In genomic region chr3:16326724-16327349, GRCh38 we compare ENCODE assay signal across 21 cellular contexts.
DNase-seq lines count a peak whose midpoint lies in the region; ATAC-seq and TF ChIP-seq lines count a peak whose summit lies in the region.
"Had no signal": no experiment of that assay in that cellular context is flagged by ENCODE, and none has a peak within 500 bp of the region (broad histone marks: within the 10 kb centered on the region; RNA-seq: fewer than 3 reads in every experiment).

No MANE protein-coding gene starts in this region.

- TF ChIP-seq EP300 in esophagus muscularis mucosa (IDR thresholded peaks at IDR 0.05) = no peak

- no peaks in the 10 kb centered on the region for H3K4me1 ChIP-seq in cardiac muscle cell (ENCODE audit: low read depth)
- no peaks in the 10 kb centered on the region for H3K4me1 ChIP-seq in right cardiac atrium (ENCODE audit: control insufficient read depth, insufficient read depth, low read length)
- peaks cover 0 to 78% (median 54%) of the 10 kb centered on the region in 4 donors for H3K4me1 ChIP-seq in esophagus muscularis mucosa
- H3K4me1 ChIP-seq: ascending aorta, testis had no signal

- no peaks in the 10 kb centered on the region for H3K27me3 Mint-ChIP-seq in activated T-helper 1 cell treated with anti-CD3 and anti-CD28 coated beads, Interleukin-12 subunit alpha, Interleukin-12 subunit beta, Interleukin-2, Interleukin-4 antibody, amounts not matched to agents 30 ng/mL and 10 ng/mL and 1 ng/mL, durations not matched to agents 14 hours and 24 hours and 36 hours (ENCODE audit: insufficient read depth)
- H3K27me3 Mint-ChIP-seq in stimulated activated naive CD8-positive, alpha-beta T cell treated with anti-CD3 and anti-CD28 coated beads, Interleukin-15, amount 100 ng/mL, for 72 hours = no peaks in the 10 kb centered on the region
- H3K27me3 Mint-ChIP-seq: dendritic cell treated with granulocyte-macrophage colony-stimulating factor and Interleukin-4, amounts not matched to agents 40 ng/mL and 50 ng/mL, for 4 days had no signal

- 84% methylated on average over 15 of the region's 15 CpGs for WGBS in right cardiac atrium
- 73% methylated on average over 14 of the region's 15 CpGs for WGBS in esophagus muscularis mucosa

- no peak overlapping the region for H3K4me3 ChIP-seq in cardiac muscle cell
- no peak overlapping the region for H3K4me3 ChIP-seq in right cardiac atrium (ENCODE audit: low read length)
- H3K4me3 ChIP-seq in esophagus muscularis mucosa = no peak overlapping the region
- H3K4me3 ChIP-seq: ascending aorta, heart left ventricle, sigmoid colon, testis had no signal

- H3K36me3 Mint-ChIP-seq in activated T-helper 1 cell treated with anti-CD3 and anti-CD28 coated beads, Interleukin-12 subunit alpha, Interleukin-12 subunit beta, Interleukin-2, Interleukin-4 antibody, amounts not matched to agents 30 ng/mL and 10 ng/mL and 1 ng/mL, durations not matched to agents 14 hours and 24 hours and 36 hours (ENCODE audit: low read depth) = peaks cover 46% of the 10 kb centered on the region

- peak overlapping the region; percentile 18 for H3K27ac Mint-ChIP-seq in activated T-helper 1 cell treated with anti-CD3 and anti-CD28 coated beads, Interleukin-12 subunit alpha, Interleukin-12 subunit beta, Interleukin-2, Interleukin-4 antibody, amounts not matched to agents 30 ng/mL and 10 ng/mL and 1 ng/mL, durations not matched to agents 14 hours and 24 hours and 36 hours
- H3K27ac Mint-ChIP-seq in stimulated activated naive CD8-positive, alpha-beta T cell treated with anti-CD3 and anti-CD28 coated beads, Interleukin-15, amount 100 ng/mL, for 72 hours = peak overlapping the region; percentile 68 to 94

- no peaks in the 10 kb centered on the region for H3K27me3 ChIP-seq in cardiac muscle cell
- H3K27me3 ChIP-seq in right cardiac atrium (ENCODE audit: control insufficient read depth, insufficient read depth) = no peaks in the 10 kb centered on the region
- no peaks in the 10 kb centered on the region for H3K27me3 ChIP-seq in esophagus muscularis mucosa
- H3K27me3 ChIP-seq: ascending aorta, heart left ventricle, sigmoid colon, testis had no signal

- H3K9me3 ChIP-seq in cardiac muscle cell (ENCODE audit: low read depth) (no peaks in the 10 kb centered on the region), right cardiac atrium (ENCODE audit: control insufficient read depth, low read length) (no peaks in the 10 kb centered on the region), esophagus muscularis mucosa (peaks cover 0 to 4% (median 0%) of the 10 kb centered on the region in 4 donors)
- H3K9me3 ChIP-seq: ascending aorta, sigmoid colon, testis had no signal

- intact Hi-C loops in right cardiac atrium (cut with DNase I) (no loop called here), esophagus muscularis mucosa (cut with DNase I) (no loop called here)
- intact Hi-C loops in activated T-helper 1 cell treated with anti-CD3 and anti-CD28 coated beads, Interleukin-12 subunit alpha, Interleukin-12 subunit beta, Interleukin-2, Interleukin-4 antibody, amounts not matched to agents 30 ng/mL and 10 ng/mL and 1 ng/mL, durations not matched to agents 14 hours and 24 hours and 36 hours (cut with micrococcal nuclease) = no loop called here

- TF ChIP-seq CTCF in cardiac muscle cell (IDR thresholded peaks at IDR 0.05; ENCODE audit: low read depth, low read length) = no peak
- TF ChIP-seq CTCF in esophagus muscularis mucosa (IDR thresholded peaks at IDR 0.05) = no peak

- peaks cover 25% of the 10 kb centered on the region for H3K4me1 Mint-ChIP-seq in activated T-helper 1 cell treated with anti-CD3 and anti-CD28 coated beads, Interleukin-12 subunit alpha, Interleukin-12 subunit beta, Interleukin-2, Interleukin-4 antibody, amounts not matched to agents 30 ng/mL and 10 ng/mL and 1 ng/mL, durations not matched to agents 14 hours and 24 hours and 36 hours (ENCODE audit: low read depth)
- peaks cover 48% of the 10 kb centered on the region for H3K4me1 Mint-ChIP-seq in stimulated activated naive CD8-positive, alpha-beta T cell treated with anti-CD3 and anti-CD28 coated beads, Interleukin-15, amount 100 ng/mL, for 72 hours

- peaks cover 6% of the 10 kb centered on the region for H3K9me3 Mint-ChIP-seq in activated T-helper 1 cell treated with anti-CD3 and anti-CD28 coated beads, Interleukin-12 subunit alpha, Interleukin-12 subunit beta, Interleukin-2, Interleukin-4 antibody, amounts not matched to agents 30 ng/mL and 10 ng/mL and 1 ng/mL, durations not matched to agents 14 hours and 24 hours and 36 hours
- H3K9me3 Mint-ChIP-seq in stimulated activated naive CD8-positive, alpha-beta T cell treated with anti-CD3 and anti-CD28 coated beads, Interleukin-15, amount 100 ng/mL, for 72 hours = peaks cover 7% of the 10 kb centered on the region in 2 donors

- H3K4me3 Mint-ChIP-seq in activated T-helper 1 cell treated with anti-CD3 and anti-CD28 coated beads, Interleukin-12 subunit alpha, Interleukin-12 subunit beta, Interleukin-2, Interleukin-4 antibody, amounts not matched to agents 30 ng/mL and 10 ng/mL and 1 ng/mL, durations not matched to agents 14 hours and 24 hours and 36 hours = no peak overlapping the region
- H3K4me3 Mint-ChIP-seq in stimulated activated naive CD8-positive, alpha-beta T cell treated with anti-CD3 and anti-CD28 coated beads, Interleukin-15, amount 100 ng/mL, for 72 hours = no peak overlapping the region
- H3K4me3 Mint-ChIP-seq: dendritic cell treated with granulocyte-macrophage colony-stimulating factor and Interleukin-4, amounts not matched to agents 40 ng/mL and 50 ng/mL, for 4 days had no signal

- TF ChIP-seq POLR2A in esophagus muscularis mucosa (IDR thresholded peaks at IDR 0.05; ENCODE audit: low read depth) = no peak

- no peak for ATAC-seq in right cardiac atrium
- ATAC-seq in stimulated activated naive CD8-positive, alpha-beta T cell treated with anti-CD3 and anti-CD28 coated beads, Interleukin-15, amount 100 ng/mL, for 72 hours = no peak
- ATAC-seq: activated CD4-positive, CD25-positive, alpha-beta regulatory T cell treated with anti-CD3 and anti-CD28 coated beads, Interleukin-2, amount 50 U/mL, for 24 hours; heart left ventricle; Right ventricle myocardium inferior had no signal

- peak overlapping the region; percentile 25 for H3K27ac ChIP-seq in cardiac muscle cell
- no peak overlapping the region for H3K27ac ChIP-seq in right cardiac atrium (ENCODE audit: low read length)
- H3K27ac ChIP-seq in esophagus muscularis mucosa (replicated peaks in 1 of 4) = peak overlapping the region; percentile 66 to 75 (median 72)
- H3K27ac ChIP-seq: ascending aorta, heart left ventricle, testis had no signal

- H3K36me3 ChIP-seq in cardiac muscle cell (no peaks in the 10 kb centered on the region), esophagus muscularis mucosa (peaks cover 6 to 58% (median 32%) of the 10 kb centered on the region in 4 donors)

- DNase-seq in cardiac muscle cell (ENCODE audit: low read depth in 1 of 2, low spot score in 1 of 2) = no peak
- DNase-seq in right cardiac atrium = no peak
- DNase-seq in activated T-helper 1 cell treated with anti-CD3 and anti-CD28 coated beads, Interleukin-12 subunit alpha, Interleukin-12 subunit beta, Interleukin-2, Interleukin-4 antibody, amounts not matched to agents 30 ng/mL and 10 ng/mL and 1 ng/mL, durations not matched to agents 14 hours and 24 hours and 36 hours (ENCODE audit: low spot score) = no peak
- DNase-seq in esophagus muscularis mucosa (ENCODE audit: extremely low spot score) = no peak
- DNase-seq in stimulated activated naive CD8-positive, alpha-beta T cell treated with anti-CD3 and anti-CD28 coated beads, Interleukin-15, amount 100 ng/mL, for 72 hours = peak in 1 of 2 donors; percentile 6
- DNase-seq in NCI-H128 (lab: John Stamatoyannopoulos, UW; ENCODE audit: unreplicated experiment) = no peak
- no peak for DNase-seq in stimulated activated CD4-positive, alpha-beta T cell treated with anti-CD3 and anti-CD28 coated beads, Interleukin-1b, Interleukin-23, amount 100 ng/mL, for 48 hours
- DNase-seq: activated T-cell treated with anti-CD3 and anti-CD28 coated beads, Interleukin-2, amount 50 U/mL, for 48 hours; GF-D8; heart left ventricle; mesenchymal stem cell; NCI-H1417 treated with DMSO at 0.1 percent for 48 hours; NCI-H226; sigmoid colon; stimulated activated CD4-positive, alpha-beta T cell treated with anti-CD3 and anti-CD28 coated beads, Interleukin-2, amount 100 ng/mL, for 24 hours; T-helper 2 cell; testis had no signal
